29 cellular contexts compared by ENCODE assay signal in the genomic region with DNA sequence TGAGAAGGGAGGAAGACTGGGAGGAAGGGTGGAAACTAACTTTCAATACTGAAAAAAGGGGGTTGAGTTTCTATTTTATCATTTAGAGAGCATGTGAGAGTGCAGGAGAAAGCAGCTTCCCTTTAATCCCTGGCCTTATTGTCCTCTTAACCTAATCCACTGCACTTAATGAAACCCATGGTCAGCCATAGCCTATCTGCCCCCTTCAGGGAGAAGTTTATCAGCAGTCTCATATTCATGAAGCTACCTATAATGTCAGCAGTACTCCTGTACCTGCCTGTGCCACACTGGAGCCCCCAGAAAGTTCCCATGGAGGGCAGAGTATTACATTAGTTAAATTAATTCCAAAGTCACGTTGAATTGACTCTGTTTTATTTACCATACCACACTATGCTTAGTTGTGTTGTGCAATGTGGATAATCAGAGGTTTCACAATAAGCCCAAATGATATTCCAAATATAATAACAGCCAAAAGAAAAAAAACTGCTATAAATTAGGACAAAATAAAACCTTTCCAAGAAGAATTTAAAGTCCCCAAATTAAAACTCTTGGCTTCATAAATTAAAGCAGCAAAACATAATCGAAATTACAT.
"Had no signal": no experiment of that assay in that cellular context is flagged by ENCODE, and none has a peak within 500 bp of the region (broad histone marks: within the 10 kb centered on the region; RNA-seq: fewer than 3 reads in every experiment).

No MANE protein-coding gene starts in this region.

- H3K27ac ChIP-seq: heart left ventricle, neutrophil, ovary, upper lobe of left lung had no signal

- H3K27me3 ChIP-seq: breast epithelium, heart left ventricle, neutrophil, ovary, upper lobe of left lung had no signal

- ATAC-seq: activated CD8-positive, alpha-beta T cell treated with anti-CD3 and anti-CD28 coated beads for 36 hours; activated T-cell treated with anti-CD3 and anti-CD28 coated beads, Interleukin-2, amount 50 U/mL, for 4 hours; activated T-helper 17 cell treated with anti-CD3 and anti-CD28 coated beads, Interleukin-2, amount 50 U/mL, for 72 hours; heart left ventricle; left colon; sciatic nerve; stimulated activated effector memory CD8-positive, alpha-beta T cell treated with anti-CD3 and anti-CD28 coated beads, Interleukin-12 subunit alpha, Interleukin-12 subunit beta, amount 100 ng/mL, for 72 hours; stimulated activated naive CD8-positive, alpha-beta T cell treated with anti-CD3 and anti-CD28 coated beads, Interleukin-15, amount 100 ng/mL, for 72 hours; T-helper 17 cell had no signal

- H3K4me3 ChIP-seq: breast epithelium, heart left ventricle, ovary, skin epidermis, upper lobe of left lung had no signal

- H3K4me3 Mint-ChIP-seq: activated CD8-positive, alpha-beta T cell treated with anti-CD3 and anti-CD28 coated beads for 36 hours; activated T-cell treated with anti-CD3 and anti-CD28 coated beads, Interleukin-2, amount 50 U/mL, for 4 hours; activated T-helper 17 cell treated with anti-CD3 and anti-CD28 coated beads, Interleukin-2, amount 50 U/mL, for 72 hours; central memory CD8-positive, alpha-beta T cell; immature natural killer cell; nephron; stimulated activated effector memory CD8-positive, alpha-beta T cell treated with anti-CD3 and anti-CD28 coated beads, Interleukin-12 subunit alpha, Interleukin-12 subunit beta, amount 100 ng/mL, for 72 hours; stimulated activated naive CD8-positive, alpha-beta T cell treated with anti-CD3 and anti-CD28 coated beads, Interleukin-15, amount 100 ng/mL, for 72 hours; T-helper 17 cell had no signal

- H3K36me3 ChIP-seq: breast epithelium, heart left ventricle, neutrophil, ovary, upper lobe of left lung had no signal

- H3K4me1 ChIP-seq: breast epithelium, upper lobe of left lung had no signal

- H3K9me3 ChIP-seq: breast epithelium, neutrophil, ovary, upper lobe of left lung had no signal

- DNase-seq: activated CD4-positive, alpha-beta T cell treated with anti-CD3 and anti-CD28 coated beads for 1 hour; activated CD4-positive, alpha-beta T cell treated with anti-CD3 and anti-CD28 coated beads, Interleukin-2, amount 50 U/mL, for 1 hour; activated CD8-positive, alpha-beta T cell treated with anti-CD3 and anti-CD28 coated beads for 36 hours; activated gamma-delta T cell treated with Interleukin-2 at 50 U/mL for 16 hours; activated naive CD4-positive, alpha-beta T cell treated with anti-CD3 and anti-CD28 coated beads, Interleukin-2, amount 50 U/mL, for 16 hours; activated T-cell treated with anti-CD3 and anti-CD28 coated beads, Interleukin-2, amount 50 U/mL, for 4 hours; effector CD8-positive, alpha-beta T cell; heart left ventricle; hypothalamus; immature natural killer cell; kidney; left colon; mammary epithelial cell; ovary; stimulated activated CD4-positive, alpha-beta T cell treated with anti-CD3 and anti-CD28 coated beads, Interleukin-4, amount 100 ng/mL, for 24 hours; stimulated activated naive CD8-positive, alpha-beta T cell treated with anti-CD3 and anti-CD28 coated beads, Interleukin-15, amount 100 ng/mL, for 72 hours; substantia nigra; T-helper 17 cell; T1000; upper lobe of left lung had no signal

- H3K27me3 Mint-ChIP-seq: activated CD8-positive, alpha-beta T cell treated with anti-CD3 and anti-CD28 coated beads for 36 hours; activated T-helper 17 cell treated with anti-CD3 and anti-CD28 coated beads, Interleukin-2, amount 50 U/mL, for 72 hours; central memory CD8-positive, alpha-beta T cell; progenitor cell of endocrine pancreas; stimulated activated naive CD8-positive, alpha-beta T cell treated with anti-CD3 and anti-CD28 coated beads, Interleukin-15, amount 100 ng/mL, for 72 hours; T-helper 17 cell had no signal

- H3K36me3 Mint-ChIP-seq: immature natural killer cell; stimulated activated effector memory CD8-positive, alpha-beta T cell treated with anti-CD3 and anti-CD28 coated beads, Interleukin-12 subunit alpha, Interleukin-12 subunit beta, amount 100 ng/mL, for 72 hours had no signal

- H3K27ac Mint-ChIP-seq: activated CD8-positive, alpha-beta T cell treated with anti-CD3 and anti-CD28 coated beads for 36 hours; activated T-helper 17 cell treated with anti-CD3 and anti-CD28 coated beads, Interleukin-2, amount 50 U/mL, for 72 hours; immature natural killer cell; nephron; progenitor cell of endocrine pancreas; stimulated activated effector memory CD8-positive, alpha-beta T cell treated with anti-CD3 and anti-CD28 coated beads, Interleukin-12 subunit alpha, Interleukin-12 subunit beta, amount 100 ng/mL, for 72 hours; stimulated activated naive CD8-positive, alpha-beta T cell treated with anti-CD3 and anti-CD28 coated beads, Interleukin-15, amount 100 ng/mL, for 72 hours; T-helper 17 cell had no signal

- H3K4me1 Mint-ChIP-seq: activated T-helper 17 cell treated with anti-CD3 and anti-CD28 coated beads, Interleukin-2, amount 50 U/mL, for 72 hours; central memory CD8-positive, alpha-beta T cell; immature natural killer cell; nephron; stimulated activated effector memory CD8-positive, alpha-beta T cell treated with anti-CD3 and anti-CD28 coated beads, Interleukin-12 subunit alpha, Interleukin-12 subunit beta, amount 100 ng/mL, for 72 hours; stimulated activated naive CD8-positive, alpha-beta T cell treated with anti-CD3 and anti-CD28 coated beads, Interleukin-15, amount 100 ng/mL, for 72 hours; T-helper 17 cell had no signal
